Comparison of ENCODE assay signal across 23 cellular contexts in the genomic region with DNA sequence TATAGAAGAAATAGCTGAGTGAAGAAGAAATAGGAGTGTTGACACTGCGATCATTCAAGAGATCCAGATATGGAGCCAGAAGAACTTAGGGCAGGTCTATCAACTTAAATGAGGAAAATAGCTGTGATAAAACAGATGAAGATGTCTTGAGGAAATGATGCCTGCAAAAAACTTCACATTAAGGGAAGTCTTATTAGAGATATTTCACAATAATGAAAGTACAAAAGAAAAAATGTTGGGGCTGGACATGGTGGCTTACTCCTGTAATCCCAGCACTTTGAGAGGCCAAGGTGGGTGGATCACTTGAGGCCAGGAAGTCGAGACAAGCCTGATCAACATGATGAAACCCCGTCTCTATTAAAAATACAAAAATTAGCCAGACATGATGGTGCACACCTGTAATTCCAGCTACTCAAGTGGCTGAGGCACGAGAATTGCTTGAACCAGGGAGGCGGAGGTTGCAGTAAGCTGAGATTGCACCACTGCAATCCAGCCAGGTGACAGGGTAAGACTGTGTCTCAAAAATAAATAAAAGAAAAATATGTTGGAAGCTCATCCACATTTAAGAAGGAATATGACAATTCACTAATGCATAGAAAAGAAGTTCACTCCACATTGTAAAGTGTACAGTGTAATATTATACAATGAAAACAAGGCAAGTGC. TPM values are rescaled to one million over a fixed set of nuclear protein-coding genes. Genes with fewer than 3 reads are reported as not detected.
DNase-seq lines count a peak whose midpoint lies in the region; ATAC-seq, FAIRE-seq and TF ChIP-seq lines count a peak whose summit lies in the region.
"Had no signal": no experiment of that assay in that cellular context is flagged by ENCODE, and none has a peak within 500 bp of the region (broad histone marks: within the 10 kb centered on the region; RNA-seq: fewer than 3 reads in every experiment).

No MANE protein-coding gene starts in this region.

- H3K4me3 Mint-ChIP-seq in Caco-2 (ENCODE audit: unreplicated experiment) (no peak overlapping the region), T-helper 17 cell (no peak overlapping the region), type B pancreatic cell (no peak overlapping the region)
- H3K4me3 Mint-ChIP-seq in activated naive CD4-positive, alpha-beta T cell treated with anti-CD3 and anti-CD28 coated beads, Interleukin-2, amount 10 ng/mL, durations not matched to agents 7 days and 5 days = no peak overlapping the region
- H3K4me3 Mint-ChIP-seq: CD8-positive, alpha-beta memory T cell had no signal

- WGBS in hepatocyte (ENCODE audit: low lambda C conversion rate, missing lambda C conversion rate) = 74% methylated on average over 5 of the region's 5 CpGs
- 88 to 96% methylated on average over 5 of the region's 5 CpGs for WGBS in pancreas, 2 donors

- CTCF ChIA-PET in Caco-2 (lab: Charles Lee) = interaction anchor here (0.8 kb wide), 1 partner anchor 148 kb away, joined by 3 read pairs; no protein-coding TSS in a partner anchor
- CTCF ChIA-PET in activated naive CD4-positive, alpha-beta T cell treated with anti-CD3 and anti-CD28 coated beads, Interleukin-2, amount 10 ng/mL, durations not matched to agents 7 days and 5 days (lab: Charles Lee) = interaction anchor here (0.6 to 1.0 kb wide), 2 partner anchors 75 to 116 kb away, joined by 3 read pairs; no protein-coding TSS in a partner anchor

- H3K9me3 Mint-ChIP-seq in Caco-2 (ENCODE audit: unreplicated experiment) = no peaks in the 10 kb centered on the region
- H3K9me3 Mint-ChIP-seq in type B pancreatic cell = no peaks in the 10 kb centered on the region
- peaks cover 3% of the 10 kb centered on the region for H3K9me3 Mint-ChIP-seq in activated naive CD4-positive, alpha-beta T cell treated with anti-CD3 and anti-CD28 coated beads, Interleukin-2, amount 10 ng/mL, durations not matched to agents 7 days and 5 days

- H3K27ac Mint-ChIP-seq in Caco-2 (ENCODE audit: unreplicated experiment) = peak overlapping the region; percentile 69
- H3K27ac Mint-ChIP-seq in T-helper 17 cell = peak overlapping the region; percentile 71
- H3K27ac Mint-ChIP-seq in type B pancreatic cell = peak overlapping the region; percentile 39
- no peak overlapping the region for H3K27ac Mint-ChIP-seq in activated naive CD4-positive, alpha-beta T cell treated with anti-CD3 and anti-CD28 coated beads, Interleukin-2, amount 10 ng/mL, durations not matched to agents 7 days and 5 days
- H3K27ac Mint-ChIP-seq: CD8-positive, alpha-beta memory T cell had no signal

- no peaks in the 10 kb centered on the region for H3K9me2 ChIP-seq in hepatocyte (replicated peaks; ENCODE audit: insufficient read depth)

- POLR2A ChIA-PET in Caco-2 (lab: Charles Lee) = no interaction called here

- TF ChIP-seq CTCF in Caco-2 (IDR thresholded peaks at IDR 0.05; ENCODE audit: insufficient read depth in 1 of 2, low read depth in 1 of 2, low read length in 1 of 2, severe bottlenecking in 1 of 2, unreplicated experiment in 1 of 2) (no peak), hepatocyte (IDR thresholded peaks at IDR 0.05; ENCODE audit: poor library complexity) (no peak), type B pancreatic cell (conservative IDR thresholded peaks at IDR 0.05) (no peak), pancreas (IDR thresholded peaks at IDR 0.05) (no peak)

- H3K36me3 ChIP-seq in Caco-2 (ENCODE audit: control insufficient read depth, insufficient read depth, low read length) (no peaks in the 10 kb centered on the region), hepatocyte (replicated peaks; ENCODE audit: insufficient read depth, low read depth) (peaks cover 5% of the 10 kb centered on the region), pancreas (peaks cover 0 to 46% (median 7%) of the 10 kb centered on the region in 3 donors)

- no peaks in the 10 kb centered on the region for H3K79me2 ChIP-seq in hepatocyte

- H3K4me1 Mint-ChIP-seq in Caco-2 (ENCODE audit: low read depth, unreplicated experiment) (peaks cover 27% of the 10 kb centered on the region), T-helper 17 cell (no peaks in the 10 kb centered on the region), type B pancreatic cell (ENCODE audit: unreplicated experiment) (no peaks in the 10 kb centered on the region)
- H3K4me1 Mint-ChIP-seq in activated naive CD4-positive, alpha-beta T cell treated with anti-CD3 and anti-CD28 coated beads, Interleukin-2, amount 10 ng/mL, durations not matched to agents 7 days and 5 days = no peaks in the 10 kb centered on the region
- H3K4me1 Mint-ChIP-seq: CD8-positive, alpha-beta memory T cell had no signal

- no peaks in the 10 kb centered on the region for H4K20me1 ChIP-seq in hepatocyte (ENCODE audit: insufficient read depth, poor library complexity, severe bottlenecking)

- ATAC-seq in T-helper 17 cell (no peak), pancreas (no peak)
- ATAC-seq: K562, PC-3, SK-N-SH treated with all-trans-retinoic acid at 6 μM for 48 hours had no signal

- BruUV-seq in Caco-2 (replicated peaks; lab: Mats Ljungman, UMichigan) = no TSS peak

- H3K4me3 ChIP-seq in Caco-2 (ENCODE audit: low read depth, low read length) (no peak overlapping the region), hepatocyte (no peak overlapping the region), pancreas (no peak overlapping the region)
- H3K4me3 ChIP-seq: K562, SJCRH30 had no signal

- intact Hi-C loops in Caco-2 (cut with micrococcal nuclease; ENCODE audit: unreplicated experiment) = loop anchor here (2.0 kb wide), 2 partner anchors 45 to 81 kb away; no protein-coding TSS in a partner anchor
- intact Hi-C loops in pancreas (cut with DNase I) = no loop called here

- H3K27me3 Mint-ChIP-seq in Caco-2 (ENCODE audit: insufficient read depth, unreplicated experiment) (no peaks in the 10 kb centered on the region), T-helper 17 cell (no peaks in the 10 kb centered on the region), type B pancreatic cell (no peaks in the 10 kb centered on the region)
- no peaks in the 10 kb centered on the region for H3K27me3 Mint-ChIP-seq in activated naive CD4-positive, alpha-beta T cell treated with anti-CD3 and anti-CD28 coated beads, Interleukin-2, amount 10 ng/mL, durations not matched to agents 7 days and 5 days
- H3K27me3 Mint-ChIP-seq: CD8-positive, alpha-beta memory T cell had no signal

- H3K9me3 ChIP-seq in Caco-2 = 0 out of 2 replicates have a peak, but pooled peaks cover 5% of the 10 kb centered on the region
- no peaks in the 10 kb centered on the region for H3K9me3 ChIP-seq in T-helper 17 cell (ENCODE audit: control insufficient read depth, low read length, poor library complexity, severe bottlenecking)
- H3K9me3 ChIP-seq in hepatocyte (ENCODE audit: low read depth) = no peaks in the 10 kb centered on the region
- H3K9me3 ChIP-seq in pancreas = no peaks in the 10 kb centered on the region

- DNase-seq in Caco-2 (no peak), T-helper 17 cell (no peak), hepatocyte (ENCODE audit: low spot score) (no peak), type B pancreatic cell (ENCODE audit: extremely low spot score, unreplicated experiment) (no peak), frontal cortex (ENCODE audit: low spot score in 2 of 2) (no peak), pancreas (no peak)
- DNase-seq in activated naive CD4-positive, alpha-beta T cell treated with anti-CD3 and anti-CD28 coated beads, Interleukin-2, amount 10 ng/mL, durations not matched to agents 7 days and 5 days = no peak
- DNase-seq: C1 segment of cervical spinal cord; Calu3; CD8-positive, alpha-beta memory T cell; DMS79 treated with DMSO at 0.1 percent for 48 hours; HCEC 1CT; Kasumi-1; NCI-H2029; NCI-H446; NCI-H524 treated with DMSO at 0.1 percent for 48 hours; NCI-H774; PC-3; SJCRH30 had no signal

- H3K4me2 ChIP-seq in hepatocyte = no peak overlapping the region

- H3K36me3 Mint-ChIP-seq in Caco-2 (ENCODE audit: insufficient read depth, unreplicated experiment) (peaks cover 14% of the 10 kb centered on the region), T-helper 17 cell (ENCODE audit: low read depth) (peaks cover 10% of the 10 kb centered on the region), type B pancreatic cell (peaks cover 46% of the 10 kb centered on the region)
- peaks cover 15% of the 10 kb centered on the region for H3K36me3 Mint-ChIP-seq in activated naive CD4-positive, alpha-beta T cell treated with anti-CD3 and anti-CD28 coated beads, Interleukin-2, amount 10 ng/mL, durations not matched to agents 7 days and 5 days

- peak overlapping the region; percentile 15 for H3K27ac ChIP-seq in hepatocyte
- no peak overlapping the region for H3K27ac ChIP-seq in pancreas
- H3K27ac ChIP-seq: SJCRH30 had no signal

- H3K27me3 ChIP-seq in Caco-2 (replicated peaks; ENCODE audit: control insufficient read depth, insufficient read depth, low read length) = no peaks in the 10 kb centered on the region
- H3K27me3 ChIP-seq in hepatocyte = no peaks in the 10 kb centered on the region
- H3K27me3 ChIP-seq in pancreas = no peaks in the 10 kb centered on the region
- H3K27me3 ChIP-seq: SJCRH30 had no signal

- H3K4me1 ChIP-seq in Caco-2 (peaks cover 45% of the 10 kb centered on the region), hepatocyte (ENCODE audit: insufficient read depth) (no peaks in the 10 kb centered on the region), pancreas (no peaks in the 10 kb centered on the region)
- H3K4me1 ChIP-seq: SJCRH30 had no signal

- H2AFZ ChIP-seq in hepatocyte = no peak overlapping the region

- no peak for FAIRE-seq in frontal cortex (lab: Jason Lieb, UNC)
- no peak for FAIRE-seq in pancreas (lab: Jason Lieb, UNC)
- FAIRE-seq: GM12892, H1, K562 had no signal

RNA-seq across cellular contexts. Expression of gene PKD2, which starts 56.3 kb away (rescaled TPM):
- 7.3 and 7.9 TPM in 2 replicates for total RNA-seq in Caco-2 (2022)
- 10 to 100 TPM; 10.2 to 11.1 TPM for total RNA-seq in T-helper 17 cell
- 32.3 and 36.7 TPM in 2 replicates for total RNA-seq in hepatocyte
- polyA plus RNA-seq in hepatocyte = 17.8 and 19.3 TPM in 2 replicates
- total RNA-seq in type B pancreatic cell (ENCODE audit: low replicate concordance) = 47.5 and 54.5 TPM in 2 replicates
- 58.3 TPM for total RNA-seq in frontal cortex
- 10 to 100 TPM in 4 of 6 donors, 1 to 10 TPM in 2; 9.1 to 21.6 (median 11.5) TPM for total RNA-seq in pancreas
- 10 to 100 TPM in 1 of 2 donors, 1 to 10 TPM in 1; 7.6 to 17.0 TPM for polyA plus RNA-seq in pancreas
